ENCODE assay signal across 22 cellular contexts in genomic region chr2:41970898-41971660, GRCh38.
"Had no signal": no experiment of that assay in that cellular context is flagged by ENCODE, and none has a peak within 500 bp of the region (broad histone marks: within the 10 kb centered on the region; RNA-seq: fewer than 3 reads in every experiment).

No MANE protein-coding gene starts in this region.

- H2AFZ ChIP-seq: neural progenitor cell had no signal

- H3K4me1 Mint-ChIP-seq: activated CD4-positive, alpha-beta T cell treated with anti-CD3 and anti-CD28 coated beads, Interleukin-2, amount 10 ng/mL, durations not matched to agents 7 days and 5 days had no signal

- H3K27ac ChIP-seq: cardiac muscle cell, epithelial cell of prostate, neural progenitor cell, pancreas, spleen, uterus had no signal

- H3K27ac Mint-ChIP-seq: activated CD4-positive, alpha-beta T cell treated with anti-CD3 and anti-CD28 coated beads, Interleukin-2, amount 10 ng/mL, durations not matched to agents 7 days and 5 days; activated CD8-positive, alpha-beta T cell treated with anti-CD3 and anti-CD28 coated beads, Interleukin-2, amount 10 ng/mL, durations not matched to agents 7 days and 5 days; neural progenitor cell; T-helper 1 cell treated with Interleukin-12 subunit alpha and Interleukin-12 subunit beta and Interleukin-4 antibody, amounts not matched to agents 30 μg/mL and 1 μg/mL, for 36 hours had no signal

- H3K4me3 ChIP-seq: cardiac muscle cell, lung, neural progenitor cell, pancreas, spleen, tibial nerve, uterus had no signal

- H3K4me3 Mint-ChIP-seq: activated CD4-positive, alpha-beta T cell treated with anti-CD3 and anti-CD28 coated beads, Interleukin-2, amount 10 ng/mL, durations not matched to agents 7 days and 5 days; activated CD8-positive, alpha-beta T cell treated with anti-CD3 and anti-CD28 coated beads, Interleukin-2, amount 10 ng/mL, durations not matched to agents 7 days and 5 days; neural progenitor cell; T-helper 1 cell treated with Interleukin-12 subunit alpha and Interleukin-12 subunit beta and Interleukin-4 antibody, amounts not matched to agents 30 μg/mL and 1 μg/mL, for 36 hours had no signal

- H3K27me3 ChIP-seq: cardiac muscle cell, neural progenitor cell, pancreas, spleen, tibial nerve, uterus had no signal

- DNase-seq: activated CD4-positive, alpha-beta T cell treated with anti-CD3 and anti-CD28 coated beads, Interleukin-2, amount 10 ng/mL, durations not matched to agents 7 days and 5 days; activated CD8-positive, alpha-beta memory T cell treated with anti-CD3 and anti-CD28 coated beads, Interleukin-2, amount 50 U/mL, for 4 hours; activated CD8-positive, alpha-beta T cell treated with anti-CD3 and anti-CD28 coated beads, Interleukin-2, amount 10 ng/mL, durations not matched to agents 7 days and 5 days; activated effector memory CD4-positive, alpha-beta T cell treated with Interleukin-2 at 50 U/mL for 16 hours; activated naive CD4-positive, alpha-beta T cell treated with anti-CD3 and anti-CD28 coated beads, Interleukin-2, amount 50 U/mL, for 16 hours; activated T-cell treated with anti-CD3 and anti-CD28 coated beads, Interleukin-2, amount 50 U/mL, for 48 hours; amniotic stem cell; foreskin melanocyte; kidney; midbrain; pancreas; spleen; stimulated activated naive CD8-positive, alpha-beta T cell treated with anti-CD3 and anti-CD28 coated beads, Interleukin-15, Interleukin-2, amounts not matched to agents 100 U/mL and 50 U/mL, for 24 hours; uterus had no signal

- ATAC-seq: activated CD8-positive, alpha-beta T cell treated with anti-CD3 and anti-CD28 coated beads, Interleukin-2, amount 10 ng/mL, durations not matched to agents 7 days and 5 days; left lobe of liver; pancreas; sciatic nerve; stimulated activated naive CD8-positive, alpha-beta T cell treated with anti-CD3 and anti-CD28 coated beads, Interleukin-15, Interleukin-2, amounts not matched to agents 100 U/mL and 50 U/mL, for 24 hours had no signal

- H3K9me3 ChIP-seq: pancreas, spleen, tibial nerve, uterus had no signal

- H3K36me3 ChIP-seq: cardiac muscle cell, neural progenitor cell, pancreas, spleen, tibial nerve, uterus had no signal

- H3K4me2 ChIP-seq: neural progenitor cell had no signal

- H3K9ac ChIP-seq: neural progenitor cell had no signal

- H3K36me3 Mint-ChIP-seq: neural progenitor cell had no signal

- H3K9me3 Mint-ChIP-seq: activated CD4-positive, alpha-beta T cell treated with anti-CD3 and anti-CD28 coated beads, Interleukin-2, amount 10 ng/mL, durations not matched to agents 7 days and 5 days; neural progenitor cell; T-helper 1 cell treated with Interleukin-12 subunit alpha and Interleukin-12 subunit beta and Interleukin-4 antibody, amounts not matched to agents 30 μg/mL and 1 μg/mL, for 36 hours had no signal
